In genomic region chr22:38567531-38568245, GRCh38 we compare ENCODE assay signal across 22 cellular contexts. TPM values are rescaled to one million over a fixed set of nuclear protein-coding genes. Genes with fewer than 3 reads are reported as not detected.
A peak's percentile ranks its signal among the peaks of the same experiment; 100 is the strongest.
DNase-seq lines count a peak whose midpoint lies in the region; ATAC-seq and TF ChIP-seq lines count a peak whose summit lies in the region.
"Had no signal": no experiment of that assay in that cellular context is flagged by ENCODE, and none has a peak within 500 bp of the region (broad histone marks: within the 10 kb centered on the region; RNA-seq: fewer than 3 reads in every experiment).

No MANE protein-coding gene starts in this region.

- no peaks in the 10 kb centered on the region for H3K27me3 Mint-ChIP-seq in activated T-cell treated with anti-CD3 and anti-CD28 coated beads, Interleukin-2, amount 50 U/mL, for 72 hours (ENCODE audit: low read depth)
- H3K27me3 Mint-ChIP-seq in CD8-positive, alpha-beta T cell (ENCODE audit: low read depth), result no peaks in the 10 kb centered on the region
- H3K27me3 Mint-ChIP-seq: naive B cell had no signal

- no peak overlapping the region for H2AFZ ChIP-seq in PC-9

- H3F3A ChIP-seq in PC-9 (ENCODE audit: insufficient read depth, low read depth), result peaks cover 24% of the 10 kb centered on the region

- CTCF ChIA-PET in CD8-positive, alpha-beta T cell (lab: Charles Lee), result interaction anchor here (0.7 to 1.5 kb wide), 2 partner anchors 29 to 156 kb away, joined by 3 read pairs; no protein-coding TSS in a partner anchor
- CTCF ChIA-PET in PC-9 (lab: Charles Lee), result no interaction called here

- H3K9ac ChIP-seq in SK-N-MC (ENCODE audit: insufficient read length), result no peak overlapping the region

- POLR2A ChIA-PET in CD8-positive, alpha-beta T cell (lab: Charles Lee), result interaction anchor here (0.6 kb wide), 1 partner anchor 427 kb away, joined by 3 read pairs; no protein-coding TSS in a partner anchor
- POLR2A ChIA-PET in PC-9 (lab: Charles Lee; ENCODE audit: unreplicated experiment), result interaction anchor here (0.6 kb wide), 1 partner anchor 504 kb away, joined by 8 read pairs; no protein-coding TSS in a partner anchor

- no peaks in the 10 kb centered on the region for H3K36me3 ChIP-seq in SK-N-MC (ENCODE audit: insufficient read depth, low read length)
- H3K36me3 ChIP-seq in tibial artery, result no peaks in the 10 kb centered on the region
- no peaks in the 10 kb centered on the region for H3K36me3 ChIP-seq in CD8-positive, alpha-beta T cell (ENCODE audit: insufficient read depth, low read length)
- no peaks in the 10 kb centered on the region for H3K36me3 ChIP-seq in PC-9 (ENCODE audit: low read depth)
- H3K36me3 ChIP-seq: colonic mucosa, heart right ventricle had no signal

- H3K4me2 ChIP-seq in PC-9, result no peak overlapping the region

- no peaks in the 10 kb centered on the region for H3K9me2 ChIP-seq in PC-9 (ENCODE audit: insufficient read depth)

- TF ChIP-seq CTCF in tibial artery (IDR thresholded peaks at IDR 0.05) (no peak), PC-9 (conservative IDR thresholded peaks at IDR 0.05) (no peak)
- no peak for TF ChIP-seq CTCF in CD8-positive, alpha-beta T cell (IDR thresholded peaks at IDR 0.05)

- H3K4me3 ChIP-seq in SK-N-MC (no peak overlapping the region), tibial artery (no peak overlapping the region), PC-9 (no peak overlapping the region)
- no peak overlapping the region for H3K4me3 ChIP-seq in CD8-positive, alpha-beta T cell (ENCODE audit: low read depth, low read length)
- H3K4me3 ChIP-seq: colonic mucosa, heart right ventricle, lung, psoas muscle had no signal

- H3K9me3 ChIP-seq in SK-N-MC (ENCODE audit: low read depth, low read length) (no peaks in the 10 kb centered on the region), tibial artery (no peaks in the 10 kb centered on the region), PC-9 (ENCODE audit: insufficient read depth, low read depth) (no peaks in the 10 kb centered on the region)
- no peaks in the 10 kb centered on the region for H3K9me3 ChIP-seq in CD8-positive, alpha-beta T cell (ENCODE audit: low read length)
- H3K9me3 ChIP-seq: colonic mucosa, heart right ventricle, psoas muscle had no signal

- intact Hi-C loops in tibial artery (cut with DNase I; ENCODE audit: low total_unique reads), result no loop called here
- intact Hi-C loops in CD8-positive, alpha-beta T cell (cut with DNase I, micrococcal nuclease), result no loop called here
- intact Hi-C loops in PC-9 (cut with micrococcal nuclease; ENCODE audit: unreplicated experiment), result no loop called here

- H3K27me3 ChIP-seq in tibial artery, result no peaks in the 10 kb centered on the region
- no peaks in the 10 kb centered on the region for H3K27me3 ChIP-seq in CD8-positive, alpha-beta T cell (ENCODE audit: insufficient read depth, low read length)
- H3K27me3 ChIP-seq in PC-9 (ENCODE audit: insufficient read depth, low read depth), result no peaks in the 10 kb centered on the region
- H3K27me3 ChIP-seq: colonic mucosa had no signal

- H3K4me1 ChIP-seq in tibial artery, result peaks cover 0 to 47% (median 18%) of the 10 kb centered on the region in 4 donors
- peaks cover 15% of the 10 kb centered on the region for H3K4me1 ChIP-seq in CD8-positive, alpha-beta T cell (ENCODE audit: insufficient read depth, low read length)
- H3K4me1 ChIP-seq in PC-9 (replicated peaks; ENCODE audit: insufficient read depth), result peaks cover 10% of the 10 kb centered on the region
- H3K4me1 ChIP-seq: colonic mucosa had no signal

- peaks cover 12% of the 10 kb centered on the region for H3K4me1 Mint-ChIP-seq in activated T-cell treated with anti-CD3 and anti-CD28 coated beads, Interleukin-2, amount 50 U/mL, for 72 hours (ENCODE audit: low read depth)
- peaks cover 17% of the 10 kb centered on the region for H3K4me1 Mint-ChIP-seq in CD8-positive, alpha-beta T cell (ENCODE audit: low read depth)

- ATAC-seq in activated T-cell treated with anti-CD3 and anti-CD28 coated beads, Interleukin-2, amount 50 U/mL, for 72 hours (replicated peaks in 1 of 2), result no peak
- ATAC-seq in CD8-positive, alpha-beta T cell, result no peak
- ATAC-seq: heart right ventricle, psoas muscle had no signal

- H3K79me2 ChIP-seq in PC-9 (ENCODE audit: low read depth), result no peaks in the 10 kb centered on the region; the same call in 1 of the 2 replicates

- H3K9me3 Mint-ChIP-seq in activated T-cell treated with anti-CD3 and anti-CD28 coated beads, Interleukin-2, amount 50 U/mL, for 72 hours, result no peaks in the 10 kb centered on the region
- no peaks in the 10 kb centered on the region for H3K9me3 Mint-ChIP-seq in CD8-positive, alpha-beta T cell
- H3K9me3 Mint-ChIP-seq: HFFc6, naive B cell had no signal

- DNase-seq in activated T-cell treated with anti-CD3 and anti-CD28 coated beads, Interleukin-2, amount 50 U/mL, for 72 hours, result no peak
- DNase-seq in activated T-cell treated with anti-CD3 and anti-CD28 coated beads for 4 hours (no peak), SK-N-MC (ENCODE audit: low read depth, low spot score) (no peak), inferior parietal cortex (ENCODE audit: extremely low spot score) (peak; percentile 14), tibial artery (no peak), NCI-H187 treated with DMSO at 0.1 percent for 48 hours (lab: John Stamatoyannopoulos, UW) (no peak), PC-9 (no peak)
- DNase-seq in CD8-positive, alpha-beta T cell, result no peak
- DNase-seq: ACHN; activated CD4-positive, alpha-beta T cell treated with anti-CD3 and anti-CD28 coated beads for 4 hours; activated naive CD4-positive, alpha-beta T cell; colonic mucosa; DMS79; heart right ventricle; HFFc6; KG1; naive B cell; NCI-H510A treated with DMSO at 0.1 percent for 48 hours; psoas muscle; small intestine; stimulated activated CD4-positive, alpha-beta T cell treated with anti-CD3 and anti-CD28 coated beads, Interleukin-4, amount 100 ng/mL, for 24 hours had no signal

- H4K20me1 ChIP-seq in PC-9 (ENCODE audit: insufficient read depth), result no peaks in the 10 kb centered on the region

- H3K4me3 Mint-ChIP-seq in activated T-cell treated with anti-CD3 and anti-CD28 coated beads, Interleukin-2, amount 50 U/mL, for 72 hours, result no peak overlapping the region
- no peak overlapping the region for H3K4me3 Mint-ChIP-seq in CD8-positive, alpha-beta T cell
- H3K4me3 Mint-ChIP-seq: HFFc6 had no signal

- H3K27ac ChIP-seq in SK-N-MC (0 out of 2 replicates have a peak overlapping the region, but pooled peaks have one; percentile 30), tibial artery (peak overlapping the region; percentile 52 to 90), PC-9 (no peak overlapping the region)
- no peak overlapping the region for H3K27ac ChIP-seq in CD8-positive, alpha-beta T cell (ENCODE audit: low read depth, low read length)
- H3K27ac ChIP-seq: colonic mucosa, psoas muscle had no signal

- no TSS peak for BruUV-seq in PC-9 (replicated peaks; lab: Mats Ljungman, UMichigan)

- peak overlapping the region; percentile 15 for H3K27ac Mint-ChIP-seq in activated T-cell treated with anti-CD3 and anti-CD28 coated beads, Interleukin-2, amount 50 U/mL, for 72 hours
- H3K27ac Mint-ChIP-seq in CD8-positive, alpha-beta T cell, result no peak overlapping the region
- H3K27ac Mint-ChIP-seq: HFFc6 had no signal

- H3K36me3 Mint-ChIP-seq in activated T-cell treated with anti-CD3 and anti-CD28 coated beads, Interleukin-2, amount 50 U/mL, for 72 hours (ENCODE audit: insufficient read depth in 2 of 2), result no peaks in the 10 kb centered on the region
- no peaks in the 10 kb centered on the region for H3K36me3 Mint-ChIP-seq in CD8-positive, alpha-beta T cell
- H3K36me3 Mint-ChIP-seq: naive B cell had no signal

RNA-seq across cellular contexts. Expression of gene DMC1, which starts 2.3 kb away (rescaled TPM):
- total RNA-seq in activated T-cell treated with anti-CD3 and anti-CD28 coated beads, Interleukin-2, amount 50 U/mL, for 72 hours, result 10 to 100 TPM; 25.1 to 30.7 TPM
- total RNA-seq in CD8-positive, alpha-beta T cell, result under 1 TPM in 1 of 2 experiments, not detected in 1; 0.27 TPM
- 5.6 and 6.3 TPM in 2 replicates for total RNA-seq in PC-9 (2021)

Comparison
In these comparisons a context has a peak if more than half of its experiments do, and no peak if none do; other contexts are left out.
1. H3K27ac ChIP-seq: peak in SK-N-MC (single experiment) and tibial artery (2 of 2); none in CD8-positive, alpha-beta T cell (single experiment) and PC-9 (single experiment).